Comparison of ENCODE assay signal across 11 cellular contexts in genomic region chr1:169508432-169509338, GRCh38. TPM values are rescaled to one million over a fixed set of nuclear protein-coding genes. Genes with fewer than 3 reads are reported as not detected.
DNase-seq lines count a peak whose midpoint lies in the region; ATAC-seq and TF ChIP-seq lines count a peak whose summit lies in the region.
"Had no signal": no experiment of that assay in that cellular context is flagged by ENCODE, and none has a peak within 500 bp of the region (broad histone marks: within the 10 kb centered on the region; RNA-seq: fewer than 3 reads in every experiment).

No MANE protein-coding gene starts in this region.

- H3K27ac ChIP-seq in CD8-positive, alpha-beta memory T cell (ENCODE audit: low read depth, low read length) = peak overlapping the region; percentile 29
- no peak overlapping the region for H3K27ac ChIP-seq in caudate nucleus (ENCODE audit: low read depth, low read length)
- no peak overlapping the region for H3K27ac ChIP-seq in RWPE1
- H3K27ac ChIP-seq: suprapubic skin had no signal

- H3K9me3 ChIP-seq in CD8-positive, alpha-beta memory T cell (ENCODE audit: low read length) = no peaks in the 10 kb centered on the region
- no peaks in the 10 kb centered on the region for H3K9me3 ChIP-seq in adipocyte (ENCODE audit: control insufficient read depth, low read length)
- H3K9me3 ChIP-seq: suprapubic skin had no signal

- no peaks in the 10 kb centered on the region for H3K9me3 Mint-ChIP-seq in CD8-positive, alpha-beta memory T cell
- no peaks in the 10 kb centered on the region for H3K9me3 Mint-ChIP-seq in natural killer cell treated with Interleukin-12 subunit alpha and Interleukin-12 subunit beta and Interleukin-15 and Interleukin-18, amount 100 ng/mL, for 72 hours

- no peaks in the 10 kb centered on the region for H3K36me3 ChIP-seq in CD8-positive, alpha-beta memory T cell (ENCODE audit: insufficient read depth, low read length)
- no peaks in the 10 kb centered on the region for H3K36me3 ChIP-seq in adipocyte (ENCODE audit: control insufficient read depth, insufficient read depth, low read length, severe bottlenecking)
- H3K36me3 ChIP-seq: suprapubic skin had no signal

- peak overlapping the region in 6 of 7 donors; percentile 5 to 71 (median 60) for H3K4me3 Mint-ChIP-seq in CD8-positive, alpha-beta memory T cell
- H3K4me3 Mint-ChIP-seq in natural killer cell treated with Interleukin-12 subunit alpha and Interleukin-12 subunit beta and Interleukin-15 and Interleukin-18, amount 100 ng/mL, for 72 hours = peak overlapping the region; percentile 47
- H3K4me3 Mint-ChIP-seq: brain had no signal

- peaks cover 15 to 20% (median 17%) of the 10 kb centered on the region in 3 donors for H3K4me1 Mint-ChIP-seq in CD8-positive, alpha-beta memory T cell
- peaks cover 0 to 4% of the 10 kb centered on the region in 2 donors for H3K4me1 Mint-ChIP-seq in natural killer cell treated with Interleukin-12 subunit alpha and Interleukin-12 subunit beta and Interleukin-15 and Interleukin-18, amount 100 ng/mL, for 72 hours (ENCODE audit: low read depth in 2 of 2)
- H3K4me1 Mint-ChIP-seq: brain had no signal

- no peak for ATAC-seq in natural killer cell treated with Interleukin-12 subunit alpha and Interleukin-12 subunit beta and Interleukin-15 and Interleukin-18, amount 100 ng/mL, for 72 hours

- TF ChIP-seq CTCF in RWPE1 (conservative IDR thresholded peaks at IDR 0.05; ENCODE audit: low read depth) = no peak

- POLR2A ChIA-PET in CD8-positive, alpha-beta memory T cell (lab: Charles Lee) = interaction anchor here (0.6 kb wide), 1 partner anchor 10 kb away, joined by 5 read pairs; no protein-coding TSS in a partner anchor
- POLR2A ChIA-PET in RWPE1 (lab: Yijun Ruan, JAX; ENCODE audit: low non-redundant PET) = no interaction called here

- H3K27me3 Mint-ChIP-seq in CD8-positive, alpha-beta memory T cell = peaks cover 0 to 3% of the 10 kb centered on the region in 2 donors
- no peaks in the 10 kb centered on the region for H3K27me3 Mint-ChIP-seq in natural killer cell treated with Interleukin-12 subunit alpha and Interleukin-12 subunit beta and Interleukin-15 and Interleukin-18, amount 100 ng/mL, for 72 hours

- H3K4me1 ChIP-seq in CD8-positive, alpha-beta memory T cell (ENCODE audit: insufficient read depth, low read length) = no peaks in the 10 kb centered on the region
- peaks cover 55% of the 10 kb centered on the region for H3K4me1 ChIP-seq in adipocyte (ENCODE audit: control insufficient read depth, insufficient read depth, low read length)

- peak overlapping the region; percentile 33 for H3K9ac ChIP-seq in adipocyte (ENCODE audit: low read length)

- H3K4me3 ChIP-seq in CD8-positive, alpha-beta memory T cell (ENCODE audit: low read length) = no peak overlapping the region
- H3K4me3 ChIP-seq in adipocyte (ENCODE audit: low read length) = peak overlapping the region; percentile 28
- H3K4me3 ChIP-seq: suprapubic skin had no signal

- H3K27ac Mint-ChIP-seq in CD8-positive, alpha-beta memory T cell = peak overlapping the region in 6 of 8 donors; percentile 62 to 83 (median 76)
- peak overlapping the region in 1 of 2 donors; percentile 64 for H3K27ac Mint-ChIP-seq in natural killer cell treated with Interleukin-12 subunit alpha and Interleukin-12 subunit beta and Interleukin-15 and Interleukin-18, amount 100 ng/mL, for 72 hours
- H3K27ac Mint-ChIP-seq: brain had no signal

- H3K27me3 ChIP-seq in CD8-positive, alpha-beta memory T cell (ENCODE audit: insufficient read depth, low read length, poor library complexity, severe bottlenecking) = no peaks in the 10 kb centered on the region
- H3K27me3 ChIP-seq in adipocyte (replicated peaks; ENCODE audit: control insufficient read depth, insufficient read depth, low read length) = no peaks in the 10 kb centered on the region
- H3K27me3 ChIP-seq: suprapubic skin had no signal

- CTCF ChIA-PET in CD8-positive, alpha-beta memory T cell (lab: Charles Lee) = no interaction called here
- CTCF ChIA-PET in RWPE1 (lab: Yijun Ruan, JAX) = interaction anchor here (0.7 to 0.9 kb wide), 2 partner anchors 37 to 40 kb away, joined by 4 to 5 read pairs; no protein-coding TSS in a partner anchor

- DNase-seq in CD8-positive, alpha-beta memory T cell = no peak
- DNase-seq in HCEC 1CT (peak; percentile 37), adipocyte (ENCODE audit: low read depth) (no peak), occipital lobe (lab: John Stamatoyannopoulos, UW) (no peak), caudate nucleus (lab: John Stamatoyannopoulos, UW) (no peak), RWPE1 (ENCODE audit: low spot score) (no peak)
- DNase-seq in natural killer cell treated with Interleukin-12 subunit alpha and Interleukin-12 subunit beta and Interleukin-15 and Interleukin-18, amount 100 ng/mL, for 72 hours (ENCODE audit: low spot score) = no peak
- DNase-seq: SIG-M5; stimulated activated CD4-positive, alpha-beta T cell treated with anti-CD3 and anti-CD28 coated beads, Interleukin-4, amount 100 ng/mL, for 1 hour had no signal

- no peaks in the 10 kb centered on the region for H3K36me3 Mint-ChIP-seq in CD8-positive, alpha-beta memory T cell
- no peaks in the 10 kb centered on the region for H3K36me3 Mint-ChIP-seq in natural killer cell treated with Interleukin-12 subunit alpha and Interleukin-12 subunit beta and Interleukin-15 and Interleukin-18, amount 100 ng/mL, for 72 hours
- H3K36me3 Mint-ChIP-seq: brain had no signal

RNA-seq across cellular contexts. Expression of gene SLC19A2, which starts 22.9 kb away (rescaled TPM):
- 1 to 10 TPM; 8.3 to 9.3 TPM for total RNA-seq in CD8-positive, alpha-beta memory T cell
- 0.62 TPM for polyA plus RNA-seq in CD8-positive, alpha-beta memory T cell
- 1 to 10 TPM; 6.3 to 8.0 TPM for total RNA-seq in natural killer cell treated with Interleukin-12 subunit alpha and Interleukin-12 subunit beta and Interleukin-15 and Interleukin-18, amount 100 ng/mL, for 72 hours
- 31.5 TPM for total RNA-seq in occipital lobe
